Comparison of ENCODE assay signal across 16 cellular contexts in the genomic region with DNA sequence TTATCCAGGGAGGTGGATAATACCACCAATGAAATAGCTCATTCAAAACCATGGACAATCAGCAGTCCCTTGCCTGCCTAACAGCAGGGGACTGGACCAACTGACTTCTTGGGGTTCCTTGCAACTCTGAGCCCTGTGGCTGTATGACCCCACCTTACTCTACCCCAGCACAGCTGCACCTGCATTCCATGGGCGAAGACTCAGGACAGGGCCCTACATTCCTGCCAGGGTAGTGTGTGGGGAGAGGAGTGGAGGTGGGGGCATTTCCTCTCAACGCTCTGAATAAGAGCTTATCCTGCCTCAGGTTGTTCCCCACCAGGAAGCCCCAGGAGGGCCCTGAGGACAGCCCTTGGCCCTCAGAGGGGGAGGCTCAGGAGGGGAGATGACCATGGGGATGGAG. TPM values are rescaled to one million over a fixed set of nuclear protein-coding genes. Genes with fewer than 3 reads are reported as not detected.
A peak's percentile ranks its signal among the peaks of the same experiment; 100 is the strongest.
DNase-seq lines count a peak whose midpoint lies in the region; ATAC-seq, FAIRE-seq and TF ChIP-seq lines count a peak whose summit lies in the region.
"Had no signal": no experiment of that assay in that cellular context is flagged by ENCODE, and none has a peak within 500 bp of the region (broad histone marks: within the 10 kb centered on the region; RNA-seq: fewer than 3 reads in every experiment).

No MANE protein-coding gene starts in this region.

- H3K4me3 ChIP-seq in HCT116 (replicated peaks in 1 of 2; ENCODE audit: low read depth in 1 of 2, low read length in 2 of 2): no peak overlapping the region
- H3K4me3 ChIP-seq in IMR-90 (ENCODE audit: insufficient read depth, low read depth, low read length): no peak overlapping the region
- no peak overlapping the region for H3K4me3 ChIP-seq in H1 (ENCODE audit: extremely low read depth in 1 of 4, insufficient read depth in 2 of 4, low read depth in 3 of 4, low read length in 4 of 4)
- H3K4me3 ChIP-seq in kidney (ENCODE audit: low read length in 2 of 2): no peak overlapping the region
- H3K4me3 ChIP-seq in GM23248: no peak overlapping the region
- H3K4me3 ChIP-seq in hepatocyte: no peak overlapping the region
- H3K4me3 ChIP-seq: A549, HAP-1 had no signal

- POLR2A ChIA-PET in HCT116 (lab: Charles Lee): interaction anchor here (0.5 to 3.8 kb wide), 2 partner anchors 31 to 42 kb away, joined by 4 to 12 read pairs; a partner anchor contains a TSS
- POLR2A ChIA-PET in IMR-90 (lab: Charles Lee; ENCODE audit: unreplicated experiment): no interaction called here
- POLR2A ChIA-PET in H1 (lab: Charles Lee; ENCODE audit: partially characterized antibody): interaction anchor here (0.9 to 3.9 kb wide), 7 partner anchors 9 to 42 kb away, joined by 3 to 28 read pairs (median 7); a partner anchor contains a TSS

- RAD21 ChIA-PET in HCT116 (lab: Charles Lee; ENCODE audit: low non-redundant PET in 1 of 2, low total read pairs in 2 of 2, uncharacterized antibody in 2 of 2, unreplicated experiment in 2 of 2): no interaction called here

- no peak overlapping the region for H4K8ac ChIP-seq in IMR-90 (ENCODE audit: low read depth in 2 of 2, low read length in 2 of 2)
- H4K8ac ChIP-seq in H1 (ENCODE audit: extremely low read depth, insufficient read depth, low read length): no peak overlapping the region

- H3K79me1 ChIP-seq in IMR-90 (ENCODE audit: low read depth in 1 of 2, low read length in 2 of 2): no peaks in the 10 kb centered on the region
- no peaks in the 10 kb centered on the region for H3K79me1 ChIP-seq in H1 (ENCODE audit: low read depth, low read length)

- H2BK5ac ChIP-seq in IMR-90 (ENCODE audit: low read depth, low read length, poor library complexity, severe bottlenecking): no peak overlapping the region
- peak overlapping the region; percentile 55; the same call in 1 of the 2 replicates for H2BK5ac ChIP-seq in H1 (ENCODE audit: low read depth, low read length)

- dilution Hi-C loops in IMR-90 (cut with HindIII; ENCODE audit: low sequenced_read_pairs, unreplicated experiment): no loop called here

- no peaks in the 10 kb centered on the region for H3K36me3 ChIP-seq in HCT116 (ENCODE audit: control insufficient read depth in 1 of 2, insufficient read depth in 2 of 2, low read length in 2 of 2)
- no peaks in the 10 kb centered on the region for H3K36me3 ChIP-seq in IMR-90 (ENCODE audit: control insufficient read depth, insufficient read depth, low read length)
- H3K36me3 ChIP-seq in H1 (ENCODE audit: control insufficient read depth in 2 of 4, insufficient read depth in 4 of 4, low read length in 3 of 4): no peaks in the 10 kb centered on the region
- H3K36me3 ChIP-seq in kidney (ENCODE audit: control insufficient read depth in 1 of 2, insufficient read depth in 2 of 2, low read length in 2 of 2): no peaks in the 10 kb centered on the region
- H3K36me3 ChIP-seq in GM23248 (ENCODE audit: low read depth): no peaks in the 10 kb centered on the region
- H3K36me3 ChIP-seq in hepatocyte (replicated peaks; ENCODE audit: insufficient read depth, low read depth): no peaks in the 10 kb centered on the region
- H3K36me3 ChIP-seq: BE2C, HAP-1 had no signal

- H4K20me1 ChIP-seq in HCT116 (ENCODE audit: insufficient read depth) (no peaks in the 10 kb centered on the region), IMR-90 (ENCODE audit: insufficient read depth, low read length) (no peaks in the 10 kb centered on the region), H1 (replicated peaks in 1 of 2; ENCODE audit: control insufficient read depth in 1 of 2, insufficient read depth in 2 of 2, low read length in 2 of 2) (no peaks in the 10 kb centered on the region), GM23248 (ENCODE audit: insufficient read depth) (no peaks in the 10 kb centered on the region), hepatocyte (ENCODE audit: insufficient read depth, poor library complexity, severe bottlenecking) (no peaks in the 10 kb centered on the region)

- no peak overlapping the region for H3K4me2 ChIP-seq in HCT116 (ENCODE audit: low read length)
- no peak overlapping the region for H3K4me2 ChIP-seq in IMR-90 (ENCODE audit: low read depth, low read length)
- H3K4me2 ChIP-seq in H1 (ENCODE audit: insufficient read depth in 1 of 2, low read depth in 2 of 2, low read length in 2 of 2): no peak overlapping the region
- no peak overlapping the region for H3K4me2 ChIP-seq in GM23248 (ENCODE audit: unreplicated experiment)
- H3K4me2 ChIP-seq in hepatocyte: no peak overlapping the region
- H3K4me2 ChIP-seq: A549 had no signal

- H3K18ac ChIP-seq in IMR-90 (ENCODE audit: low read depth, low read length): no peak overlapping the region
- H3K18ac ChIP-seq in H1 (ENCODE audit: extremely low read depth, low read length): no peak overlapping the region

- H4K91ac ChIP-seq in IMR-90 (ENCODE audit: insufficient read depth, low read depth, low read length) (no peak overlapping the region), H1 (replicated peaks; ENCODE audit: insufficient read length, low read length) (no peak overlapping the region)

- H2AK9ac ChIP-seq in IMR-90 (replicated peaks; ENCODE audit: low read depth, low read length, poor library complexity): no peak overlapping the region

- TF ChIP-seq RAD21 in HCT116 (IDR thresholded peaks at IDR 0.05; ENCODE audit: low read depth) (no peak), IMR-90 (IDR thresholded peaks at IDR 0.05; ENCODE audit: low read length) (no peak), H1 (IDR thresholded peaks at IDR 0.05 in 1 of 2, conservative IDR thresholded peaks at IDR 0.05 in 1 of 2; ENCODE audit: low read depth in 2 of 2, low read length in 2 of 2) (no peak)

- no peak for TF ChIP-seq CTCF in HCT116 (IDR thresholded peaks at IDR 0.05 in 2 of 3, conservative IDR thresholded peaks at IDR 0.05 in 1 of 3; ENCODE audit: borderline replicate concordance in 1 of 3, insufficient read depth in 1 of 3, low read depth in 2 of 3, low read length in 2 of 3)
- TF ChIP-seq CTCF in IMR-90 (conservative IDR thresholded peaks at IDR 0.05; ENCODE audit: low read depth, low read length): no peak
- no peak for TF ChIP-seq CTCF in H1 (IDR thresholded peaks at IDR 0.05; ENCODE audit: control extremely low read depth in 1 of 3, insufficient read depth in 1 of 3, low read depth in 1 of 3, low read length in 3 of 3)
- TF ChIP-seq CTCF in kidney (IDR thresholded peaks at IDR 0.05; ENCODE audit: borderline replicate concordance, extremely low read depth, insufficient read depth): no peak
- no peak for TF ChIP-seq CTCF in hepatocyte (IDR thresholded peaks at IDR 0.05; ENCODE audit: poor library complexity)

- TF ChIP-seq POLR2A in HCT116 (IDR thresholded peaks at IDR 0.05; ENCODE audit: borderline replicate concordance, extremely low read depth, insufficient read depth, insufficient read length): no peak
- TF ChIP-seq POLR2A in IMR-90 (IDR thresholded peaks at IDR 0.05; ENCODE audit: low read depth, low read length): no peak
- no peak for TF ChIP-seq POLR2A in H1 (IDR thresholded peaks at IDR 0.05; ENCODE audit: control extremely low read depth in 1 of 2, low read depth in 2 of 2, low read length in 2 of 2)
- TF ChIP-seq POLR2A in erythroblast (IDR thresholded peaks at IDR 0.05; ENCODE audit: low read length): no peak

- H2BK120ac ChIP-seq in IMR-90 (ENCODE audit: low read depth, low read length) (no peak overlapping the region), H1 (replicated peaks; ENCODE audit: low read depth, low read length) (no peak overlapping the region)

- DNase-seq in HCT116 (ENCODE audit: low read depth, low spot score) (no peak), IMR-90 (no peak), H1 (ENCODE audit: low read depth in 1 of 2, low spot score in 2 of 2) (no peak), kidney (peak; percentile 9), GM23248 (no peak), hepatocyte (ENCODE audit: low spot score) (no peak), erythroblast (lab: John Stamatoyannopoulos, UW) (no peak)
- DNase-seq: BE2C; CD4-positive, alpha-beta memory T cell; COR-L47; DND-41; GDM1 had no signal

- in situ Hi-C loops in IMR-90 (cut with MboI; ENCODE audit: low sequenced_read_pairs) (no loop called here), GM23248 (cut with MboI) (no loop called here)

- no peaks in the 10 kb centered on the region for H3K79me2 ChIP-seq in HCT116 (ENCODE audit: insufficient read depth, low read length)
- H3K79me2 ChIP-seq in H1 (ENCODE audit: control insufficient read depth in 1 of 2, insufficient read depth in 2 of 2, low read length in 2 of 2): no peaks in the 10 kb centered on the region
- H3K79me2 ChIP-seq in GM23248 (ENCODE audit: insufficient read depth): no peaks in the 10 kb centered on the region
- no peaks in the 10 kb centered on the region for H3K79me2 ChIP-seq in hepatocyte

- H4K5ac ChIP-seq in IMR-90 (ENCODE audit: low read depth, low read length): no peak overlapping the region
- H4K5ac ChIP-seq in H1 (ENCODE audit: insufficient read length, low read depth, low read length): no peak overlapping the region

- H3K27ac ChIP-seq in HCT116 (ENCODE audit: low read depth, low read length) (no peak overlapping the region), IMR-90 (ENCODE audit: insufficient read depth, low read length) (no peak overlapping the region), H1 (ENCODE audit: low read depth, low read length) (no peak overlapping the region), kidney (ENCODE audit: low read depth in 2 of 2, low read length in 2 of 2) (no peak overlapping the region), GM23248 (no peak overlapping the region), hepatocyte (no peak overlapping the region)
- H3K27ac ChIP-seq: A549, C4-2B had no signal

- H3K14ac ChIP-seq in IMR-90 (replicated peaks; ENCODE audit: low read depth, low read length) (0 out of 2 replicates have a peak overlapping the region, but pooled peaks have one; percentile 41), H1 (ENCODE audit: insufficient read length) (no peak overlapping the region)

- H3K9me3 ChIP-seq in HCT116 (ENCODE audit: control insufficient read depth in 1 of 2, insufficient read depth in 1 of 2, low read depth in 1 of 2, low read length in 2 of 2) (no peaks in the 10 kb centered on the region), IMR-90 (ENCODE audit: control insufficient read depth, insufficient read depth, low read length) (no peaks in the 10 kb centered on the region), H1 (ENCODE audit: insufficient read depth in 2 of 2, low read depth in 1 of 2, low read length in 1 of 2) (no peaks in the 10 kb centered on the region), kidney (ENCODE audit: control insufficient read depth in 1 of 2, low read length in 2 of 2) (no peaks in the 10 kb centered on the region), GM23248 (ENCODE audit: low read depth) (no peaks in the 10 kb centered on the region), hepatocyte (ENCODE audit: low read depth) (no peaks in the 10 kb centered on the region)
- H3K9me3 ChIP-seq: A549, BE2C had no signal

- TF ChIP-seq EP300 in H1 (IDR thresholded peaks at IDR 0.05; ENCODE audit: borderline replicate concordance in 1 of 2, low read depth in 2 of 2, low read length in 2 of 2): no peak

- FAIRE-seq in H1 (lab: Jason Lieb, UNC) (no peak), kidney (lab: Jason Lieb, UNC) (no peak)
- FAIRE-seq: A549 had no signal

- ATAC-seq in HCT116 (no peak), IMR-90 (ENCODE audit: low read depth) (no peak), HG03159 (IDR thresholded peaks at IDR 0.05; ENCODE audit: unreplicated experiment) (no peak)
- ATAC-seq: A549 had no signal

- BruUV-seq in HCT116 (replicated peaks; lab: Mats Ljungman, UMichigan): no TSS peak
- no TSS peak for BruUV-seq in IMR-90 (replicated peaks; lab: Mats Ljungman, UMichigan)

- H3K4me1 ChIP-seq in HCT116 (ENCODE audit: control insufficient read depth in 1 of 2, insufficient read depth in 2 of 2, low read length in 2 of 2): peaks cover 0 to 39% of the 10 kb centered on the region in 2 experiments; a peak in 3 of 4 replicates
- peaks cover 2% of the 10 kb centered on the region; the same call in 1 of the 2 replicates for H3K4me1 ChIP-seq in IMR-90 (ENCODE audit: control insufficient read depth, insufficient read depth, low read length)
- H3K4me1 ChIP-seq in H1 (replicated peaks in 1 of 4; ENCODE audit: control insufficient read depth in 3 of 4, insufficient read depth in 4 of 4, low read length in 3 of 4): peaks cover 2 to 9% (median 4%) of the 10 kb centered on the region in 4 experiments; a peak in 4 of 7 replicates
- H3K4me1 ChIP-seq in kidney (ENCODE audit: control insufficient read depth in 1 of 2, insufficient read depth in 1 of 2, low read depth in 1 of 2, low read length in 2 of 2): no peaks in the 10 kb centered on the region
- H3K4me1 ChIP-seq in GM23248 (ENCODE audit: insufficient read depth): no peaks in the 10 kb centered on the region
- H3K4me1 ChIP-seq in hepatocyte (ENCODE audit: insufficient read depth): no peaks in the 10 kb centered on the region
- H3K4me1 ChIP-seq: A549, BE2C, HAP-1 had no signal

- peak overlapping the region; percentile 75; the same call in 1 of the 2 replicates for H2BK12ac ChIP-seq in H1 (ENCODE audit: low read depth, low read length)

- no peaks in the 10 kb centered on the region for H3F3A ChIP-seq in GM23248 (ENCODE audit: insufficient read depth)

- H2AK5ac ChIP-seq in IMR-90 (ENCODE audit: low read depth, low read length): no peak overlapping the region
- no peak overlapping the region for H2AK5ac ChIP-seq in H1 (ENCODE audit: low read depth, low read length)

- H3K27me3 ChIP-seq in HCT116 (ENCODE audit: insufficient read depth, low read length): no peaks in the 10 kb centered on the region
- no peaks in the 10 kb centered on the region for H3K27me3 ChIP-seq in IMR-90 (ENCODE audit: control insufficient read depth, insufficient read depth, low read length)
- no peaks in the 10 kb centered on the region for H3K27me3 ChIP-seq in H1 (replicated peaks in 1 of 4; ENCODE audit: control insufficient read depth in 3 of 4, extremely low read depth in 1 of 4, insufficient read depth in 3 of 4, low read length in 3 of 4)
- no peaks in the 10 kb centered on the region for H3K27me3 ChIP-seq in GM23248 (replicated peaks; ENCODE audit: insufficient read depth)
- H3K27me3 ChIP-seq in hepatocyte: no peaks in the 10 kb centered on the region
- H3K27me3 ChIP-seq: BE2C had no signal

- H3K4ac ChIP-seq in IMR-90 (ENCODE audit: low read depth, low read length): no peak overlapping the region
- H3K4ac ChIP-seq in H1 (replicated peaks; ENCODE audit: insufficient read length, low read depth, low read length): no peak overlapping the region

- no CpG with 5 or more reads among the region's 2 CpGs for WGBS in IMR-90 (ENCODE audit: extremely low coverage in 2 of 2, insufficient read length in 1 of 2), 2 experiments
- 61% methylated on average over 2 of the region's 2 CpGs; no CpG with 5 or more reads in 1 of the 2 experiments for WGBS in H1 (ENCODE audit: extremely low coverage in 1 of 2, insufficient coverage in 1 of 2, insufficient read length in 1 of 2, insufficient replicate concordance in 2 of 2, low coverage in 1 of 2, low lambda C conversion rate in 2 of 2, missing lambda C conversion rate in 1 of 2), 2 experiments
- WGBS in GM23248 (ENCODE audit: low coverage in 1 of 2, low lambda C conversion rate in 2 of 2, missing lambda C conversion rate in 2 of 2), 2 experiments: 85 to 92% methylated on average over 2 of the region's 2 CpGs
- 78% methylated on average over 2 of the region's 2 CpGs for WGBS in hepatocyte (ENCODE audit: low lambda C conversion rate, missing lambda C conversion rate)

- no peak overlapping the region for H3K56ac ChIP-seq in IMR-90 (ENCODE audit: extremely low read depth, insufficient read depth, low read length)
- H3K56ac ChIP-seq in H1 (replicated peaks; ENCODE audit: insufficient read length, low read depth, low read length): no peak overlapping the region

- H2BK15ac ChIP-seq in IMR-90 (ENCODE audit: low read depth, low read length): no peak overlapping the region
- H2BK15ac ChIP-seq in H1 (ENCODE audit: low read length): no peak overlapping the region

- no peak overlapping the region for H3K9ac ChIP-seq in HCT116 (ENCODE audit: low read length)
- H3K9ac ChIP-seq in IMR-90 (ENCODE audit: low read depth, low read length): no peak overlapping the region
- no peak overlapping the region for H3K9ac ChIP-seq in H1 (replicated peaks in 1 of 4; ENCODE audit: extremely low read depth in 1 of 4, low read depth in 3 of 4, low read length in 3 of 4)
- no peak overlapping the region for H3K9ac ChIP-seq in kidney (ENCODE audit: low read length in 2 of 2)
- no peak overlapping the region for H3K9ac ChIP-seq in GM23248

- CTCF ChIA-PET in HCT116 (lab: Charles Lee) (interaction anchor here (2.9 kb wide), 1 partner anchor 10 kb away, joined by 7 read pairs; no protein-coding TSS in a partner anchor), IMR-90 (lab: Yijun Ruan, JAX) (interaction anchor here (2.1 kb wide), 1 partner anchor 10 kb away, joined by 5 read pairs; no protein-coding TSS in a partner anchor), H1 (lab: Charles Lee; ENCODE audit: partially characterized antibody) (interaction anchor here (1.0 to 3.7 kb wide), 7 partner anchors 10 to 254 kb away, joined by 4 to 30 read pairs (median 5); no protein-coding TSS in a partner anchor)

- H2BK20ac ChIP-seq in IMR-90 (ENCODE audit: low read depth, low read length) (no peak overlapping the region), H1 (ENCODE audit: low read length) (peak overlapping the region; percentile 54; the same call in 1 of the 2 replicates)

- H2AFZ ChIP-seq in HCT116 (ENCODE audit: low read depth, low read length, poor library complexity, severe bottlenecking) (peak overlapping the region; percentile 95), IMR-90 (replicated peaks; ENCODE audit: low read length, poor library complexity) (no peak overlapping the region), H1 (ENCODE audit: low read length) (no peak overlapping the region), GM23248 (no peak overlapping the region), hepatocyte (no peak overlapping the region)

- intact Hi-C loops in HCT116 (cut with micrococcal nuclease) (no loop called here), IMR-90 (cut with micrococcal nuclease) (no loop called here), kidney (cut with DNase I) (no loop called here)

- H3K9me2 ChIP-seq in HCT116 (ENCODE audit: insufficient read depth): no peaks in the 10 kb centered on the region
- H3K9me2 ChIP-seq in GM23248 (ENCODE audit: insufficient read depth): no peaks in the 10 kb centered on the region
- H3K9me2 ChIP-seq in hepatocyte (replicated peaks; ENCODE audit: insufficient read depth): no peaks in the 10 kb centered on the region

- 0 out of 2 replicates have a peak, but pooled peaks cover 3% of the 10 kb centered on the region for H3K9me1 ChIP-seq in IMR-90 (ENCODE audit: insufficient read depth, low read length)

- H3K23ac ChIP-seq in IMR-90 (ENCODE audit: low read depth, low read length) (no peak overlapping the region), H1 (ENCODE audit: insufficient read length) (no peak overlapping the region)

- H3K23me2 ChIP-seq in H1 (ENCODE audit: low read depth, low read length): peaks cover 3% of the 10 kb centered on the region; the same call in 1 of the 2 replicates

RNA-seq across cellular contexts. Expression of a gene that starts 30.8 kb away (rescaled TPM):
- total RNA-seq in HCT116 (2021; ENCODE audit: unreplicated experiment) (2,459 TPM), IMR-90 (2012; rRNA removed) (101 and 129 TPM in 2 replicates), kidney (46.5 TPM), hepatocyte (43.4 and 57.9 TPM in 2 replicates)
- 2,754 and 2,816 TPM in 2 replicates for polyA plus RNA-seq in HCT116 (2012)
- polyA plus RNA-seq in IMR-90 (2012; rRNA removed) (589 and 652 TPM in 2 replicates), H1 (2011; rRNA removed) (1,557 and 2,732 TPM in 2 replicates), kidney (ENCODE audit: insufficient read depth, low read depth, low replicate concordance) (27.1 TPM), GM23248 (2016; fragmentation: Nextera tagmentation; extraction: Ambion mirVana) (332 and 351 TPM in 2 replicates), hepatocyte (69.0 and 94.8 TPM in 2 replicates)
- 380 and 646 TPM in 2 replicates for polyA plus RNA-seq in IMR-90 (2012; cell fraction: cytosol; rRNA removed)
- polyA plus RNA-seq in IMR-90 (2012; cell fraction: nucleus; rRNA removed; ENCODE audit: low replicate concordance): 226 and 344 TPM in 2 replicates
- 2,636 and 2,728 TPM in 2 replicates for total RNA-seq in H1 (2021; fragmentation: NEBNext Ultra II Directional; extraction: Animal tissue kit (Norgen Biotek cat#: 25700))
- polyA plus RNA-seq in H1 (2011; cell fraction: cytosol; rRNA removed): 964 TPM
- 1,246 TPM for polyA plus RNA-seq in H1 (2011; cell fraction: nucleus; rRNA removed)
- 1,617 to 2,329 TPM (median 2,130 TPM) in 4 replicates for polyA plus RNA-seq in H1 (2012, experiment 1 of 2)
- polyA plus RNA-seq in H1 (2012, experiment 2 of 2): 2,251 TPM
- polyA plus RNA-seq in H1 (2013, experiment 1 of 2): 2,575 TPM
- polyA plus RNA-seq in H1 (2013, experiment 2 of 2): 2,634 TPM
- polyA minus RNA-seq in H1 (2011; rRNA and poly(A)+ RNA removed): 338 and 485 TPM in 2 replicates
- 832 TPM for polyA minus RNA-seq in H1 (2011; cell fraction: cytosol; rRNA and poly(A)+ RNA removed)
- polyA minus RNA-seq in H1 (2011; cell fraction: nucleus; rRNA and poly(A)+ RNA removed): 540 TPM
- 197 and 243 TPM in 2 replicates for total RNA-seq in GM23248 (2014; rRNA removed; shearing (Covaris generic))

RNA-seq across cellular contexts. Expression of a gene that starts 42.9 kb away (rescaled TPM):
- total RNA-seq in HCT116 (2021; ENCODE audit: unreplicated experiment) (25.1 TPM), IMR-90 (2012; rRNA removed) (8.1 and 8.4 TPM in 2 replicates), kidney (22.6 TPM), hepatocyte (9.2 and 11.4 TPM in 2 replicates)
- polyA plus RNA-seq in HCT116 (2012): 31.5 and 35.5 TPM in 2 replicates
- polyA plus RNA-seq in IMR-90 (2012; rRNA removed) (25.6 and 28.9 TPM in 2 replicates), H1 (2011; rRNA removed) (22.4 and 34.7 TPM in 2 replicates), kidney (ENCODE audit: insufficient read depth, low read depth, low replicate concordance) (53.5 TPM), GM23248 (2016; fragmentation: Nextera tagmentation; extraction: Ambion mirVana) (55.1 and 58.3 TPM in 2 replicates), hepatocyte (27.6 and 33.8 TPM in 2 replicates)
- 27.3 and 43.9 TPM in 2 replicates for polyA plus RNA-seq in IMR-90 (2012; cell fraction: cytosol; rRNA removed)
- polyA plus RNA-seq in IMR-90 (2012; cell fraction: nucleus; rRNA removed; ENCODE audit: low replicate concordance): 16.8 and 47.4 TPM in 2 replicates
- 7.0 and 7.5 TPM in 2 replicates for total RNA-seq in H1 (2021; fragmentation: NEBNext Ultra II Directional; extraction: Animal tissue kit (Norgen Biotek cat#: 25700))
- 15.6 TPM for polyA plus RNA-seq in H1 (2011; cell fraction: cytosol; rRNA removed)
- 15.2 TPM for polyA plus RNA-seq in H1 (2011; cell fraction: nucleus; rRNA removed)
- 6.4 to 10.4 TPM (median 8.7 TPM) in 4 replicates for polyA plus RNA-seq in H1 (2012, experiment 1 of 2)
- polyA plus RNA-seq in H1 (2012, experiment 2 of 2): 8.8 TPM
- 6.6 TPM for polyA plus RNA-seq in H1 (2013, experiment 1 of 2)
- polyA plus RNA-seq in H1 (2013, experiment 2 of 2): 6.5 TPM
- polyA minus RNA-seq in H1 (2011; rRNA and poly(A)+ RNA removed): 3.6 and 6.5 TPM in 2 replicates
- 6.1 TPM for polyA minus RNA-seq in H1 (2011; cell fraction: cytosol; rRNA and poly(A)+ RNA removed)
- 11.5 TPM for polyA minus RNA-seq in H1 (2011; cell fraction: nucleus; rRNA and poly(A)+ RNA removed)
- total RNA-seq in GM23248 (2014; rRNA removed; shearing (Covaris generic)): 27.6 and 35.1 TPM in 2 replicates

Comparison
In these comparisons a context has a peak if more than half of its experiments do, and no peak if none do; other contexts are left out.
1. RNA of a gene that starts 30.8 kb away (total RNA-seq): 2,636 to 2,728 TPM in H1 and 2,459 TPM in HCT116 (single experiment); 197 to 243 TPM in GM23248, 101 to 129 TPM in IMR-90, 46.5 TPM in kidney (single experiment) and 43.4 to 57.9 TPM in hepatocyte; every median in the first group is over 10 times any median in the second.